ENCODE assay signal across 19 cellular contexts in genomic region chr1:62233926-62234450, GRCh38. TPM values are rescaled to one million over a fixed set of nuclear protein-coding genes. Genes with fewer than 3 reads are reported as not detected.
DNase-seq lines count a peak whose midpoint lies in the region; ATAC-seq, FAIRE-seq and TF ChIP-seq lines count a peak whose summit lies in the region.
"Had no signal": no experiment of that assay in that cellular context is flagged by ENCODE, and none has a peak within 500 bp of the region (broad histone marks: within the 10 kb centered on the region; RNA-seq: fewer than 3 reads in every experiment).

No MANE protein-coding gene starts in this region.

- TF ChIP-seq EP300 in transverse colon (IDR thresholded peaks at IDR 0.05; ENCODE audit: low read depth): no peak

- H3K27ac Mint-ChIP-seq in Caco-2 (ENCODE audit: unreplicated experiment): peak overlapping the region; percentile 49
- no peak overlapping the region for H3K27ac Mint-ChIP-seq in activated naive CD4-positive, alpha-beta T cell treated with anti-CD3 and anti-CD28 coated beads for 36 hours
- H3K27ac Mint-ChIP-seq: B cell; CD4-positive, alpha-beta T cell had no signal

- no peak overlapping the region for H2BK12ac ChIP-seq in neuronal stem cell (ENCODE audit: low read length)

- H4K91ac ChIP-seq in neuronal stem cell (ENCODE audit: low read depth, low read length, poor library complexity): no peak overlapping the region

- TF ChIP-seq CTCF in Caco-2 (IDR thresholded peaks at IDR 0.05; ENCODE audit: insufficient read depth in 1 of 2, low read depth in 1 of 2, low read length in 1 of 2, severe bottlenecking in 1 of 2, unreplicated experiment in 1 of 2): no peak
- no peak for TF ChIP-seq CTCF in transverse colon (IDR thresholded peaks at IDR 0.05)

- H3K4me1 Mint-ChIP-seq in Caco-2 (ENCODE audit: low read depth, unreplicated experiment): peaks cover 58% of the 10 kb centered on the region
- H3K4me1 Mint-ChIP-seq in activated naive CD4-positive, alpha-beta T cell treated with anti-CD3 and anti-CD28 coated beads for 36 hours (ENCODE audit: low read depth): no peaks in the 10 kb centered on the region
- H3K4me1 Mint-ChIP-seq: B cell had no signal

- H3K27me3 Mint-ChIP-seq in Caco-2 (ENCODE audit: insufficient read depth, unreplicated experiment): no peaks in the 10 kb centered on the region
- peaks cover 3% of the 10 kb centered on the region for H3K27me3 Mint-ChIP-seq in activated naive CD4-positive, alpha-beta T cell treated with anti-CD3 and anti-CD28 coated beads for 36 hours (ENCODE audit: low read depth)
- H3K27me3 Mint-ChIP-seq: CD4-positive, alpha-beta T cell had no signal

- no peak overlapping the region for H3K9ac ChIP-seq in neuronal stem cell (ENCODE audit: low read depth, low read length, poor library complexity)

- no peak overlapping the region for H3K4ac ChIP-seq in neuronal stem cell (ENCODE audit: low read length)

- H2BK120ac ChIP-seq in neuronal stem cell (ENCODE audit: low read depth, low read length): no peak overlapping the region

- no CpG with 5 or more reads among the region's 7 CpGs for WGBS in neuronal stem cell (ENCODE audit: extremely low coverage in 2 of 2, insufficient read length in 2 of 2, insufficient replicate concordance in 1 of 2), 2 donors
- WGBS in transverse colon (ENCODE audit: low coverage in 1 of 2), 2 donors: 78 to 80% methylated on average over 1 to 7 of the region's 7 CpGs
- WGBS in aorta, 2 donors: 70 to 79% methylated on average over 7 of the region's 7 CpGs

- no peak overlapping the region for H4K8ac ChIP-seq in neuronal stem cell (ENCODE audit: low read depth, low read length)

- peaks cover 42% of the 10 kb centered on the region for H3K36me3 Mint-ChIP-seq in Caco-2 (ENCODE audit: insufficient read depth, unreplicated experiment)
- H3K36me3 Mint-ChIP-seq in activated naive CD4-positive, alpha-beta T cell treated with anti-CD3 and anti-CD28 coated beads for 36 hours (ENCODE audit: low read depth): no peaks in the 10 kb centered on the region

- H3K4me2 ChIP-seq in neuronal stem cell (ENCODE audit: insufficient read depth, low read length, poor library complexity, severe bottlenecking): no peak overlapping the region

- no peak overlapping the region for H2BK15ac ChIP-seq in neuronal stem cell (ENCODE audit: low read length)

- H2BK5ac ChIP-seq in neuronal stem cell (ENCODE audit: low read length): no peak overlapping the region

- H3K27me3 ChIP-seq in Caco-2 (replicated peaks; ENCODE audit: control insufficient read depth, insufficient read depth, low read length): no peaks in the 10 kb centered on the region
- H3K27me3 ChIP-seq in neuronal stem cell (ENCODE audit: control insufficient read depth in 3 of 3, insufficient read depth in 3 of 3, low read depth in 1 of 3, low read length in 3 of 3): no peaks in the 10 kb centered on the region
- no peaks in the 10 kb centered on the region for H3K27me3 ChIP-seq in transverse colon
- H3K27me3 ChIP-seq in aorta (ENCODE audit: control insufficient read depth in 1 of 2, insufficient read depth in 2 of 2, low read length in 1 of 2): no peaks in the 10 kb centered on the region

- TF ChIP-seq POLR2A in transverse colon (IDR thresholded peaks at IDR 0.05): no peak
- TF ChIP-seq POLR2A in GM12891 (IDR thresholded peaks at IDR 0.05; ENCODE audit: low read depth, low read length): no peak

- H3K4me1 ChIP-seq in Caco-2 (peaks cover 40% of the 10 kb centered on the region), neuronal stem cell (ENCODE audit: control insufficient read depth in 2 of 2, insufficient read depth in 1 of 2, low read depth in 1 of 2, low read length in 2 of 2) (peaks cover 4 to 14% of the 10 kb centered on the region in 2 donors), transverse colon (no peaks in the 10 kb centered on the region), aorta (ENCODE audit: control insufficient read depth in 1 of 2, insufficient read depth in 2 of 2, low read length in 2 of 2) (no peaks in the 10 kb centered on the region)

- POLR2A ChIA-PET in Caco-2 (lab: Charles Lee): no interaction called here

- DNase-seq in Caco-2 (no peak), astrocyte of the hippocampus (ENCODE audit: low read depth, low spot score) (peak; percentile 67), neuronal stem cell (ENCODE audit: low spot score) (no peak), transverse colon (no peak), GM12891 (ENCODE audit: insufficient read length, low spot score) (no peak), aorta (no peak)
- DNase-seq in Jurkat, Clone E6-1 (ENCODE audit: low read depth, low spot score): peak; percentile 79
- no peak for DNase-seq in activated naive CD4-positive, alpha-beta T cell treated with anti-CD3 and anti-CD28 coated beads for 36 hours
- DNase-seq: ACHN; C1 segment of cervical spinal cord; CD4-positive, alpha-beta T cell; DMS79; GOT3 had no signal

- ATAC-seq in aorta (ENCODE audit: low FRiP score): no peak
- ATAC-seq: GM12878 had no signal

- in situ Hi-C loops in transverse colon (cut with MboI; ENCODE audit: low pct_ligation_motif_present in 1 of 4, low pct_unique_long_range_greater_than_20kb in 1 of 4, low sequenced_read_pairs in 3 of 4): no loop called here

- H2AFZ ChIP-seq in neuronal stem cell (ENCODE audit: low read length): no peak overlapping the region

- intact Hi-C loops in Caco-2 (cut with micrococcal nuclease; ENCODE audit: unreplicated experiment) (loop anchor here (2.0 kb wide), 1 partner anchor 53 kb away; no protein-coding TSS in a partner anchor), transverse colon (cut with DNase I; ENCODE audit: low total_unique reads) (no loop called here), aorta (cut with DNase I) (no loop called here)
- intact Hi-C loops in activated naive CD4-positive, alpha-beta T cell treated with anti-CD3 and anti-CD28 coated beads for 36 hours (cut with micrococcal nuclease): no loop called here

- H3K4me3 ChIP-seq in Caco-2 (ENCODE audit: low read depth, low read length) (no peak overlapping the region), neuronal stem cell (ENCODE audit: low read length in 2 of 2) (no peak overlapping the region), transverse colon (no peak overlapping the region), aorta (ENCODE audit: low read length in 2 of 2) (no peak overlapping the region)
- H3K4me3 ChIP-seq in Jurkat, Clone E6-1 (ENCODE audit: low read length): no peak overlapping the region
- H3K4me3 ChIP-seq: GM12878, HAP-1 had no signal

- H3K14ac ChIP-seq in neuronal stem cell (ENCODE audit: low read length): no peak overlapping the region

- no peaks in the 10 kb centered on the region for H3K9me3 ChIP-seq in Caco-2
- no peaks in the 10 kb centered on the region for H3K9me3 ChIP-seq in neuronal stem cell (replicated peaks in 1 of 2; ENCODE audit: control insufficient read depth in 2 of 2, insufficient read depth in 1 of 2, low read depth in 1 of 2, low read length in 2 of 2)
- no peaks in the 10 kb centered on the region for H3K9me3 ChIP-seq in transverse colon
- H3K9me3 ChIP-seq in aorta (ENCODE audit: control insufficient read depth, low read length): no peaks in the 10 kb centered on the region
- H3K9me3 ChIP-seq: HAP-1 had no signal

- no peak overlapping the region for H3K4me3 Mint-ChIP-seq in Caco-2 (ENCODE audit: unreplicated experiment)
- H3K4me3 Mint-ChIP-seq in activated naive CD4-positive, alpha-beta T cell treated with anti-CD3 and anti-CD28 coated beads for 36 hours: no peak overlapping the region
- H3K4me3 Mint-ChIP-seq: B cell; CD4-positive, alpha-beta T cell had no signal

- no peak overlapping the region for H3K23ac ChIP-seq in neuronal stem cell (ENCODE audit: low read depth, low read length, poor library complexity)

- H3K9me3 Mint-ChIP-seq in Caco-2 (ENCODE audit: unreplicated experiment): no peaks in the 10 kb centered on the region
- H3K9me3 Mint-ChIP-seq in activated naive CD4-positive, alpha-beta T cell treated with anti-CD3 and anti-CD28 coated beads for 36 hours: no peaks in the 10 kb centered on the region
- H3K9me3 Mint-ChIP-seq: CD4-positive, alpha-beta T cell had no signal

- no peaks in the 10 kb centered on the region for H3K79me1 ChIP-seq in neuronal stem cell (ENCODE audit: low read depth, low read length)

- peak overlapping the region; percentile 36 for H3K18ac ChIP-seq in neuronal stem cell (ENCODE audit: low read length)

- H2AK5ac ChIP-seq in neuronal stem cell (ENCODE audit: low read depth, low read length): no peak overlapping the region

- FAIRE-seq in GM12891 (lab: Jason Lieb, UNC): no peak
- FAIRE-seq: GM12878 had no signal

- BruUV-seq in Caco-2 (replicated peaks; lab: Mats Ljungman, UMichigan): no TSS peak

- CTCF ChIA-PET in Caco-2 (lab: Charles Lee): no interaction called here
- CTCF ChIA-PET in activated naive CD4-positive, alpha-beta T cell treated with anti-CD3 and anti-CD28 coated beads for 36 hours (lab: Charles Lee): no interaction called here

- H3K36me3 ChIP-seq in Caco-2 (ENCODE audit: control insufficient read depth, insufficient read depth, low read length) (no peaks in the 10 kb centered on the region), neuronal stem cell (replicated peaks in 1 of 2; ENCODE audit: control insufficient read depth in 2 of 2, insufficient read depth in 2 of 2, low read length in 2 of 2) (no peaks in the 10 kb centered on the region), transverse colon (no peaks in the 10 kb centered on the region), aorta (ENCODE audit: control insufficient read depth in 1 of 2, insufficient read depth in 2 of 2, low read length in 1 of 2) (no peaks in the 10 kb centered on the region)
- H3K36me3 ChIP-seq: HAP-1 had no signal

- no peak overlapping the region for H3K27ac ChIP-seq in neuronal stem cell (replicated peaks; ENCODE audit: low read length)
- H3K27ac ChIP-seq in transverse colon: no peak overlapping the region
- no peak overlapping the region for H3K27ac ChIP-seq in aorta (ENCODE audit: low read depth in 1 of 2, low read length in 2 of 2)
- H3K27ac ChIP-seq: HL-60 had no signal

TF ChIP-seq in GM12891, 5 proteins besides CTCF, POLR2A, EP300 and RAD21:
- no peak for TF ChIP-seq POLR2AphosphoS5 (IDR thresholded peaks at IDR 0.05; ENCODE audit: low read depth, low read length)
- no peak for TF ChIP-seq TAF1 (IDR thresholded peaks at IDR 0.05; ENCODE audit: low read depth, low read length)
- TF ChIP-seq PAX5 (IDR thresholded peaks at IDR 0.05; ENCODE audit: insufficient read depth, low read length, severe bottlenecking): no peak
- no peak for TF ChIP-seq SPI1 (IDR thresholded peaks at IDR 0.05; ENCODE audit: low read depth, low read length)
- no peak for TF ChIP-seq POU2F2 (IDR thresholded peaks at IDR 0.05; ENCODE audit: low read depth, low read length)

RNA-seq across cellular contexts. Expression of gene L1TD1, which starts 39.3 kb away (rescaled TPM):
- 0.29 and 0.56 TPM in 2 replicates for total RNA-seq in Caco-2 (2022)
- not detected for polyA plus RNA-seq in Jurkat, Clone E6-1 (2012; ENCODE audit: insufficient read depth, insufficient read length)
- polyA plus RNA-seq in neuronal stem cell (2013, experiment 1 of 2): 19.1 TPM
- 19.3 TPM for polyA plus RNA-seq in neuronal stem cell (2013, experiment 2 of 2)
- total RNA-seq in activated naive CD4-positive, alpha-beta T cell treated with anti-CD3 and anti-CD28 coated beads for 36 hours: not detected
- total RNA-seq in transverse colon: 1 to 10 TPM in 3 of 4 donors, not detected in 1; 2.0 to 5.4 (median 3.4) TPM
- not detected for polyA plus RNA-seq in GM12891 (2012; ENCODE audit: low read depth, missing spikeins)
- total RNA-seq in aorta: under 1 TPM; 0.68 to 0.84 TPM
- under 1 TPM in 1 of 2 donors, not detected in 1; 0.10 TPM for polyA plus RNA-seq in aorta
- total RNA-seq: A172, B cell, G401 had no signal

Comparison
In these comparisons a context has a peak if more than half of its experiments do, and no peak if none do; other contexts are left out.
1. DNase-seq: peak in Jurkat, Clone E6-1 (single experiment) and astrocyte of the hippocampus (single experiment); none in Caco-2 (0 of 2), neuronal stem cell (single experiment), activated naive CD4-positive, alpha-beta T cell treated with anti-CD3 and anti-CD28 coated beads for 36 hours (single experiment), transverse colon (single experiment), GM12891 (single experiment) and aorta (0 of 2).